Comparison of ENCODE assay signal across 1 cellular context in genomic region chr1:119958223-119958622, GRCh38.
A peak's percentile ranks its signal among the peaks of the same experiment; 100 is the strongest.
TF ChIP-seq lines count a peak whose summit lies in the region.

No MANE protein-coding gene starts in this region.

TF ChIP-seq in HepG2, 621 proteins besides CTCF, POLR2A, EP300 and RAD21 (continued from another document and continues in another):
- TF ChIP-seq ZGPAT (CRISPR knock-in tag; IDR thresholded peaks at IDR 0.05) (0 out of 2 replicates have a peak, but pooled peaks have one; percentile 40), BHLHE40 (IDR thresholded peaks at IDR 0.05; ENCODE audit: low read length) (no peak), SMC3 (IDR thresholded peaks at IDR 0.05; ENCODE audit: low read length) (peak; percentile 1; the same call in 1 of the 2 replicates), ZNF205 (CRISPR knock-in tag; IDR thresholded peaks at IDR 0.05) (0 out of 2 replicates have a peak, but pooled peaks have one; percentile 60), ZNF703 (CRISPR knock-in tag; IDR thresholded peaks at IDR 0.05; ENCODE audit: borderline replicate concordance) (no peak), ZBTB7B (CRISPR knock-in tag; IDR thresholded peaks at IDR 0.05) (no peak), RFX5 (IDR thresholded peaks at IDR 0.05; ENCODE audit: low read depth, low read length) (no peak), ZNF720 (CRISPR knock-in tag; IDR thresholded peaks at IDR 0.05) (no peak), MBNL3 (CRISPR knock-in tag; conservative IDR thresholded peaks at IDR 0.05) (no peak), ZSCAN21 (CRISPR knock-in tag; IDR thresholded peaks at IDR 0.05; ENCODE audit: borderline replicate concordance) (no peak), PHF5A (CRISPR knock-in tag; IDR thresholded peaks at IDR 0.05; ENCODE audit: low read depth, unreplicated experiment) (no peak), BCL6 (CRISPR knock-in tag; IDR thresholded peaks at IDR 0.05) (peak; percentile 75), YEATS4 (CRISPR knock-in tag; IDR thresholded peaks at IDR 0.05; ENCODE audit: borderline replicate concordance) (no peak), NR1H2 (CRISPR knock-in tag; IDR thresholded peaks at IDR 0.05; ENCODE audit: borderline replicate concordance, low read depth) (no peak), HOXA5 (CRISPR knock-in tag; IDR thresholded peaks at IDR 0.05) (no peak), SAFB2 (CRISPR knock-in tag; IDR thresholded peaks at IDR 0.05; ENCODE audit: borderline replicate concordance, low read depth) (no peak), ZSCAN12 (CRISPR knock-in tag; IDR thresholded peaks at IDR 0.05) (no peak), ZNF644 (CRISPR knock-in tag; IDR thresholded peaks at IDR 0.05; ENCODE audit: low read depth) (peak; percentile 47; the same call in 1 of the 2 replicates), ZNF24 (IDR thresholded peaks at IDR 0.05) (peak; percentile 46; the same call in 1 of the 2 replicates), FOXA1 (IDR thresholded peaks at IDR 0.05) (no peak), FOXA1 (CRISPR knock-in tag; IDR thresholded peaks at IDR 0.05) (0 out of 2 replicates have a peak, but pooled peaks have one; percentile 7), HNF4A (CRISPR knock-in tag; IDR thresholded peaks at IDR 0.05) (peak; percentile 88), ZNF317 (CRISPR knock-in tag; IDR thresholded peaks at IDR 0.05) (0 out of 2 replicates have a peak, but pooled peaks have one; percentile 25), SOX6 (IDR thresholded peaks at IDR 0.05) (no peak), SOX6 (CRISPR knock-in tag; IDR thresholded peaks at IDR 0.05) (peak; percentile 40), RXRB (CRISPR knock-in tag; IDR thresholded peaks at IDR 0.05; ENCODE audit: borderline replicate concordance) (peak; percentile 32; the same call in 1 of the 2 replicates), ERF (CRISPR knock-in tag; IDR thresholded peaks at IDR 0.05) (0 out of 2 replicates have a peak, but pooled peaks have one; percentile 18), LCORL (IDR thresholded peaks at IDR 0.05) (no peak), LCORL (CRISPR knock-in tag; IDR thresholded peaks at IDR 0.05) (peak; percentile 61; the same call in 1 of the 2 replicates), ZFP1 (CRISPR knock-in tag; IDR thresholded peaks at IDR 0.05) (no peak), ZNF768 (CRISPR knock-in tag; IDR thresholded peaks at IDR 0.05) (no peak), IKZF1 (IDR thresholded peaks at IDR 0.05) (no peak), KMT2A (CRISPR knock-in tag; IDR thresholded peaks at IDR 0.05) (no peak), REST (IDR thresholded peaks at IDR 0.05; ENCODE audit: borderline replicate concordance in 1 of 2, low read depth in 1 of 2, low read length in 2 of 2) (no peak), HMG20A (CRISPR knock-in tag; IDR thresholded peaks at IDR 0.05; ENCODE audit: borderline replicate concordance) (peak; percentile 66; the same call in 1 of the 2 replicates), ZBTB21 (CRISPR knock-in tag; IDR thresholded peaks at IDR 0.05) (no peak), ATF2 (CRISPR knock-in tag; IDR thresholded peaks at IDR 0.05) (no peak), PRMT3 (CRISPR knock-in tag; IDR thresholded peaks at IDR 0.05; ENCODE audit: borderline replicate concordance, low read depth) (no peak), MEF2D (CRISPR knock-in tag; IDR thresholded peaks at IDR 0.05) (no peak), ELF3 (CRISPR knock-in tag; IDR thresholded peaks at IDR 0.05) (0 out of 2 replicates have a peak, but pooled peaks have one; percentile 35), CEBPB (IDR thresholded peaks at IDR 0.05; ENCODE audit: borderline replicate concordance, low read depth, low read length) (peak; percentile 79), ARID3A (IDR thresholded peaks at IDR 0.05; ENCODE audit: low read depth, low read length) (peak; percentile 49; the same call in 1 of the 2 replicates), PHF21A (CRISPR knock-in tag; IDR thresholded peaks at IDR 0.05) (peak; percentile 62; the same call in 1 of the 2 replicates), FOXK1 (CRISPR knock-in tag; IDR thresholded peaks at IDR 0.05; ENCODE audit: borderline replicate concordance, low read depth) (0 out of 2 replicates have a peak, but pooled peaks have one; percentile 14), ZNF383 (CRISPR knock-in tag; IDR thresholded peaks at IDR 0.05; ENCODE audit: borderline replicate concordance) (no peak), KDM6A (CRISPR knock-in tag; IDR thresholded peaks at IDR 0.05; ENCODE audit: low read depth) (no peak), CBX5 (CRISPR knock-in tag; IDR thresholded peaks at IDR 0.05; ENCODE audit: borderline replicate concordance) (no peak), EEA1 (CRISPR knock-in tag; IDR thresholded peaks at IDR 0.05; ENCODE audit: borderline replicate concordance) (no peak)
- TF ChIP-seq, protein P1, sequence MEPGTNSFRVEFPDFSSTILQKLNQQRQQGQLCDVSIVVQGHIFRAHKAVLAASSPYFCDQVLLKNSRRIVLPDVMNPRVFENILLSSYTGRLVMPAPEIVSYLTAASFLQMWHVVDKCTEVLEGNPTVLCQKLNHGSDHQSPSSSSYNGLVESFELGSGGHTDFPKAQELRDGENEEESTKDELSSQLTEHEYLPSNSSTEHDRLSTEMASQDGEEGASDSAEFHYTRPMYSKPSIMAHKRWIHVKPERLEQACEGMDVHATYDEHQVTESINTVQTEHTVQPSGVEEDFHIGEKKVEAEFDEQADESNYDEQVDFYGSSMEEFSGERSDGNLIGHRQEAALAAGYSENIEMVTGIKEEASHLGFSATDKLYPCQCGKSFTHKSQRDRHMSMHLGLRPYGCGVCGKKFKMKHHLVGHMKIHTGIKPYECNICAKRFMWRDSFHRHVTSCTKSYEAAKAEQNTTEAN (CRISPR knock-in tag; conservative IDR thresholded peaks at IDR 0.05), result no peak
- TF ChIP-seq, protein P2, sequence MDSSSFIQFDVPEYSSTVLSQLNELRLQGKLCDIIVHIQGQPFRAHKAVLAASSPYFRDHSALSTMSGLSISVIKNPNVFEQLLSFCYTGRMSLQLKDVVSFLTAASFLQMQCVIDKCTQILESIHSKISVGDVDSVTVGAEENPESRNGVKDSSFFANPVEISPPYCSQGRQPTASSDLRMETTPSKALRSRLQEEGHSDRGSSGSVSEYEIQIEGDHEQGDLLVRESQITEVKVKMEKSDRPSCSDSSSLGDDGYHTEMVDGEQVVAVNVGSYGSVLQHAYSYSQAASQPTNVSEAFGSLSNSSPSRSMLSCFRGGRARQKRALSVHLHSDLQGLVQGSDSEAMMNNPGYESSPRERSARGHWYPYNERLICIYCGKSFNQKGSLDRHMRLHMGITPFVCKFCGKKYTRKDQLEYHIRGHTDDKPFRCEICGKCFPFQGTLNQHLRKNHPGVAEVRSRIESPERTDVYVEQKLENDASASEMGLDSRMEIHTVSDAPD (CRISPR knock-in tag; IDR thresholded peaks at IDR 0.05), result peak; percentile 90; the same call in 1 of the 2 replicates
- TF ChIP-seq, protein P3, sequence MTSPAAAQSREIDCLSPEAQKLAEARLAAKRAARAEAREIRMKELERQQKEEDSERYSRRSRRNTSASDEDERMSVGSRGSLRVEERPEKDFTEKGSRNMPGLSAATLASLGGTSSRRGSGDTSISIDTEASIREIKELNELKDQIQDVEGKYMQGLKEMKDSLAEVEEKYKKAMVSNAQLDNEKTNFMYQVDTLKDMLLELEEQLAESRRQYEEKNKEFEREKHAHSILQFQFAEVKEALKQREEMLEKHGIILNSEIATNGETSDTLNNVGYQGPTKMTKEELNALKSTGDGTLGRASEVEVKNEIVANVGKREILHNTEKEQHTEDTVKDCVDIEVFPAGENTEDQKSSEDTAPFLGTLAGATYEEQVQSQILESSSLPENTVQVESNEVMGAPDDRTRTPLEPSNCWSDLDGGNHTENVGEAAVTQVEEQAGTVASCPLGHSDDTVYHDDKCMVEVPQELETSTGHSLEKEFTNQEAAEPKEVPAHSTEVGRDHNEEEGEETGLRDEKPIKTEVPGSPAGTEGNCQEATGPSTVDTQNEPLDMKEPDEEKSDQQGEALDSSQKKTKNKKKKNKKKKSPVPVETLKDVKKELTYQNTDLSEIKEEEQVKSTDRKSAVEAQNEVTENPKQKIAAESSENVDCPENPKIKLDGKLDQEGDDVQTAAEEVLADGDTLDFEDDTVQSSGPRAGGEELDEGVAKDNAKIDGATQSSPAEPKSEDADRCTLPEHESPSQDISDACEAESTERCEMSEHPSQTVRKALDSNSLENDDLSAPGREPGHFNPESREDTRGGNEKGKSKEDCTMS (CRISPR knock-in tag; conservative IDR thresholded peaks at IDR 0.05), result no peak
- TF ChIP-seq, protein P4, sequence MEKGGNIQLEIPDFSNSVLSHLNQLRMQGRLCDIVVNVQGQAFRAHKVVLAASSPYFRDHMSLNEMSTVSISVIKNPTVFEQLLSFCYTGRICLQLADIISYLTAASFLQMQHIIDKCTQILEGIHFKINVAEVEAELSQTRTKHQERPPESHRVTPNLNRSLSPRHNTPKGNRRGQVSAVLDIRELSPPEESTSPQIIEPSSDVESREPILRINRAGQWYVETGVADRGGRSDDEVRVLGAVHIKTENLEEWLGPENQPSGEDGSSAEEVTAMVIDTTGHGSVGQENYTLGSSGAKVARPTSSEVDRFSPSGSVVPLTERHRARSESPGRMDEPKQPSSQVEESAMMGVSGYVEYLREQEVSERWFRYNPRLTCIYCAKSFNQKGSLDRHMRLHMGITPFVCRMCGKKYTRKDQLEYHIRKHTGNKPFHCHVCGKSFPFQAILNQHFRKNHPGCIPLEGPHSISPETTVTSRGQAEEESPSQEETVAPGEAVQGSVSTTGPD (CRISPR knock-in tag; IDR thresholded peaks at IDR 0.05), result peak; percentile 62; the same call in 1 of the 2 replicates
- TF ChIP-seq, protein P5, sequence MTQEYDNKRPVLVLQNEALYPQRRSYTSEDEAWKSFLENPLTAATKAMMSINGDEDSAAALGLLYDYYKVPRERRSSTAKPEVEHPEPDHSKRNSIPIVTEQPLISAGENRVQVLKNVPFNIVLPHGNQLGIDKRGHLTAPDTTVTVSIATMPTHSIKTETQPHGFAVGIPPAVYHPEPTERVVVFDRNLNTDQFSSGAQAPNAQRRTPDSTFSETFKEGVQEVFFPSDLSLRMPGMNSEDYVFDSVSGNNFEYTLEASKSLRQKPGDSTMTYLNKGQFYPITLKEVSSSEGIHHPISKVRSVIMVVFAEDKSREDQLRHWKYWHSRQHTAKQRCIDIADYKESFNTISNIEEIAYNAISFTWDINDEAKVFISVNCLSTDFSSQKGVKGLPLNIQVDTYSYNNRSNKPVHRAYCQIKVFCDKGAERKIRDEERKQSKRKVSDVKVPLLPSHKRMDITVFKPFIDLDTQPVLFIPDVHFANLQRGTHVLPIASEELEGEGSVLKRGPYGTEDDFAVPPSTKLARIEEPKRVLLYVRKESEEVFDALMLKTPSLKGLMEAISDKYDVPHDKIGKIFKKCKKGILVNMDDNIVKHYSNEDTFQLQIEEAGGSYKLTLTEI (CRISPR knock-in tag; conservative IDR thresholded peaks at IDR 0.05), result no peak
